ENCODE assay signal across 13 cellular contexts in genomic region chr13:113996081-113996911, GRCh38. TPM values are rescaled to one million over a fixed set of nuclear protein-coding genes. Genes with fewer than 3 reads are reported as not detected.
"Had no signal": no experiment of that assay in that cellular context is flagged by ENCODE, and none has a peak within 500 bp of the region (broad histone marks: within the 10 kb centered on the region; RNA-seq: fewer than 3 reads in every experiment).

No MANE protein-coding gene starts in this region.

- ATAC-seq: left colon had no signal

- H3K9me3 Mint-ChIP-seq: activated CD4-positive, alpha-beta T cell treated with anti-CD3 and anti-CD28 coated beads, Interleukin-2, amount 10 ng/mL, durations not matched to agents 7 days and 5 days; activated T-helper 2 cell treated with anti-CD3 and anti-CD28 coated beads, Interferon-gamma antibody, Interleukin-2, Interleukin-4, amounts not matched to agents 10 μg/mL and 5 μg/mL and 100 μg/mL, durations not matched to agents 14 hours and 24 hours and 36 hours; brain had no signal

- DNase-seq: activated CD4-positive, alpha-beta T cell treated with anti-CD3 and anti-CD28 coated beads, Interleukin-2, amount 10 ng/mL, durations not matched to agents 7 days and 5 days; activated naive CD4-positive, alpha-beta T cell treated with anti-CD3 and anti-CD28 coated beads, Interleukin-2, amount 50 U/mL, for 16 hours; amygdala; dermis blood vessel endothelial cell; ovary; small intestine; transverse colon; WERI-Rb-1 had no signal

- H3K9me3 ChIP-seq: ovary, transverse colon had no signal

- H3K27ac ChIP-seq: ovary, WERI-Rb-1 had no signal

- H3K4me3 ChIP-seq: ovary, transverse colon had no signal

- H3K27me3 Mint-ChIP-seq: activated CD4-positive, alpha-beta T cell treated with anti-CD3 and anti-CD28 coated beads, Interleukin-2, amount 10 ng/mL, durations not matched to agents 7 days and 5 days; brain had no signal

- H3K36me3 ChIP-seq: ovary, transverse colon had no signal

- H3K4me3 Mint-ChIP-seq: activated CD4-positive, alpha-beta T cell treated with anti-CD3 and anti-CD28 coated beads, Interleukin-2, amount 10 ng/mL, durations not matched to agents 7 days and 5 days; brain had no signal

- H3K27ac Mint-ChIP-seq: activated CD4-positive, alpha-beta T cell treated with anti-CD3 and anti-CD28 coated beads, Interleukin-2, amount 10 ng/mL, durations not matched to agents 7 days and 5 days; activated T-helper 2 cell treated with anti-CD3 and anti-CD28 coated beads, Interferon-gamma antibody, Interleukin-2, Interleukin-4, amounts not matched to agents 10 μg/mL and 5 μg/mL and 100 μg/mL, durations not matched to agents 14 hours and 24 hours and 36 hours had no signal

- H3K4me1 Mint-ChIP-seq: activated CD4-positive, alpha-beta T cell treated with anti-CD3 and anti-CD28 coated beads, Interleukin-2, amount 10 ng/mL, durations not matched to agents 7 days and 5 days had no signal

- H3K27me3 ChIP-seq: ovary, transverse colon had no signal

RNA-seq across cellular contexts. Expression of gene C13orf46, which starts 22.4 kb away (rescaled TPM):
- total RNA-seq: epithelial cell of proximal tubule had no signal
- polyA plus RNA-seq: neural cell had no signal
